ENCODE assay signal across 34 cellular contexts in genomic region chr10:93166116-93166515, GRCh38.
DNase-seq lines count a peak whose midpoint lies in the region; TF ChIP-seq lines count a peak whose summit lies in the region.
"Had no signal": no experiment of that assay in that cellular context is flagged by ENCODE, and none has a peak within 500 bp of the region (broad histone marks: within the 10 kb centered on the region; RNA-seq: fewer than 3 reads in every experiment).

No MANE protein-coding gene starts in this region.

- TF ChIP-seq CTCF in 22Rv1 (IDR thresholded peaks at IDR 0.05) (no peak), LNCaP clone FGC (IDR thresholded peaks at IDR 0.05; ENCODE audit: control insufficient read depth, extremely low read depth, insufficient read depth) (no peak), endodermal cell (conservative IDR thresholded peaks at IDR 0.05) (no peak), mesothelial cell of epicardium (IDR thresholded peaks at IDR 0.05; ENCODE audit: unreplicated experiment) (no peak)

- peaks cover 4% of the 10 kb centered on the region for H3K4me1 ChIP-seq in endodermal cell (ENCODE audit: control insufficient read depth, insufficient read depth, low read length)
- H3K4me1 ChIP-seq: gastrocnemius medialis, suprapubic skin had no signal

- H3K9me3 ChIP-seq in endodermal cell (ENCODE audit: control insufficient read depth, low read length): peaks cover 35% of the 10 kb centered on the region
- H3K9me3 ChIP-seq: gastrocnemius medialis had no signal

- peak; percentile 22 for DNase-seq in LNCaP clone FGC (ENCODE audit: low read depth)
- peak; percentile 57 for DNase-seq in endodermal cell
- no peak for DNase-seq in mesothelial cell of epicardium (ENCODE audit: low spot score in 2 of 2, unreplicated experiment in 2 of 2)
- DNase-seq in NOMO-1 treated with DMSO at 0.1 percent for 48 hours (lab: John Stamatoyannopoulos, UW; ENCODE audit: unreplicated experiment): no peak
- no peak for DNase-seq in NCI-H1930 (lab: John Stamatoyannopoulos, UW)
- no peak for DNase-seq in SW 1271 (lab: John Stamatoyannopoulos, UW)
- DNase-seq: activated CD4-positive, alpha-beta T cell treated with anti-CD3 and anti-CD28 coated beads for 4 hours; activated CD8-positive, alpha-beta T cell treated with anti-CD3 and anti-CD28 coated beads, Interleukin-2, amount 10 ng/mL, durations not matched to agents 7 days and 5 days; activated naive CD4-positive, alpha-beta T cell treated with anti-CD3 and anti-CD28 coated beads, Interleukin-2, amount 50 U/mL, for 16 hours; brain microvascular endothelial cell; CD8-positive, alpha-beta memory T cell; cerebellar nuclear complex; DMS 273 treated with DMSO at 0.1 percent for 48 hours; gastrocnemius medialis; H7; Kasumi-1; MV-4-11; NCI-H1694; NCI-H2171; NCI-H510A; NK-92 treated with Interleukin-12 subunit alpha and Interleukin-12 subunit beta, amount 100 ng/mL, for 24 hours; posterior cingulate gyrus; right cardiac atrium; Right ventricle myocardium superior; stimulated activated CD4-positive, alpha-beta T cell treated with anti-CD3 and anti-CD28 coated beads, Interleukin-1b, Interleukin-23, amount 100 ng/mL, for 48 hours; stimulated activated naive CD4-positive, alpha-beta T cell treated with Interleukin-2 at 50 U/mL for 16 hours; T-helper 2 cell had no signal

- H3K4me3 Mint-ChIP-seq in endodermal cell (no peak overlapping the region), mesothelial cell of epicardium (no peak overlapping the region)
- H3K4me3 Mint-ChIP-seq: activated CD8-positive, alpha-beta T cell treated with anti-CD3 and anti-CD28 coated beads, Interleukin-2, amount 10 ng/mL, durations not matched to agents 7 days and 5 days; activated T-helper 17 cell treated with anti-CD3 and anti-CD28 coated beads, Interleukin-2, amount 50 U/mL, for 72 hours; B cell; neural crest cell had no signal

- H3K4me3 ChIP-seq in LNCaP clone FGC (ENCODE audit: low read depth, low read length): no peak overlapping the region
- H3K4me3 ChIP-seq in endodermal cell (ENCODE audit: low read length): peak overlapping the region; percentile 25
- H3K4me3 ChIP-seq: gastrocnemius medialis, GM12878, lung, suprapubic skin had no signal

- H3K36me3 ChIP-seq in endodermal cell (ENCODE audit: control insufficient read depth, insufficient read depth, low read length): no peaks in the 10 kb centered on the region
- H3K36me3 ChIP-seq: brain microvascular endothelial cell, gastrocnemius medialis, suprapubic skin had no signal

- peaks cover 30% of the 10 kb centered on the region for H3K9me3 Mint-ChIP-seq in endodermal cell
- H3K9me3 Mint-ChIP-seq in mesothelial cell of epicardium: peaks cover 21% of the 10 kb centered on the region

- H3K4me1 Mint-ChIP-seq in endodermal cell: peaks cover 23% of the 10 kb centered on the region
- H3K4me1 Mint-ChIP-seq in mesothelial cell of epicardium: peaks cover 11% of the 10 kb centered on the region
- H3K4me1 Mint-ChIP-seq: activated T-helper 17 cell treated with anti-CD3 and anti-CD28 coated beads, Interleukin-2, amount 50 U/mL, for 72 hours; CD8-positive, alpha-beta memory T cell had no signal

- peaks cover 17% of the 10 kb centered on the region for H3K36me3 Mint-ChIP-seq in endodermal cell (ENCODE audit: low read depth)
- H3K36me3 Mint-ChIP-seq in mesothelial cell of epicardium: peaks cover 8% of the 10 kb centered on the region

- no peaks in the 10 kb centered on the region for H3K27me3 ChIP-seq in endodermal cell (ENCODE audit: control insufficient read depth, insufficient read depth, low read length, poor library complexity, severe bottlenecking)
- H3K27me3 ChIP-seq: brain microvascular endothelial cell, gastrocnemius medialis, suprapubic skin had no signal

- H3K9ac ChIP-seq in endodermal cell (ENCODE audit: extremely low read depth, low read length, poor library complexity, severe bottlenecking): no peak overlapping the region

- WGBS in endodermal cell (ENCODE audit: insufficient coverage in 1 of 2, insufficient read length in 1 of 2), 2 experiments: 62 to 90% methylated on average over 2 of the region's 3 CpGs

- H3K27ac ChIP-seq in 22Rv1: peak overlapping the region; percentile 23; the same call in 1 of the 2 replicates
- no peak overlapping the region for H3K27ac ChIP-seq in endodermal cell (ENCODE audit: low read depth, low read length)
- H3K27ac ChIP-seq: brain microvascular endothelial cell, gastrocnemius medialis, suprapubic skin had no signal

- H3K27me3 Mint-ChIP-seq in endodermal cell (ENCODE audit: insufficient read depth): no peaks in the 10 kb centered on the region
- H3K27me3 Mint-ChIP-seq in mesothelial cell of epicardium (ENCODE audit: low read depth): no peaks in the 10 kb centered on the region

- H3K27ac Mint-ChIP-seq in endodermal cell: no peak overlapping the region
- peak overlapping the region; percentile 62 for H3K27ac Mint-ChIP-seq in mesothelial cell of epicardium
- H3K27ac Mint-ChIP-seq: activated CD8-positive, alpha-beta T cell treated with anti-CD3 and anti-CD28 coated beads, Interleukin-2, amount 10 ng/mL, durations not matched to agents 7 days and 5 days; activated T-helper 17 cell treated with anti-CD3 and anti-CD28 coated beads, Interleukin-2, amount 50 U/mL, for 72 hours; B cell; CD8-positive, alpha-beta memory T cell had no signal

Comparison
In these comparisons a context has a peak if more than half of its experiments do, and no peak if none do; other contexts are left out.
1. DNase-seq: peak in LNCaP clone FGC (single experiment) and endodermal cell (single experiment); none in mesothelial cell of epicardium (0 of 2), NOMO-1 treated with DMSO at 0.1 percent for 48 hours (single experiment), NCI-H1930 (0 of 2) and SW 1271 (0 of 2).